11 cellular contexts compared by ENCODE assay signal in genomic region chr1:198359024-198359653, GRCh38.
DNase-seq lines count a peak whose midpoint lies in the region; ATAC-seq and TF ChIP-seq lines count a peak whose summit lies in the region.
"Had no signal": no experiment of that assay in that cellular context is flagged by ENCODE, and none has a peak within 500 bp of the region (broad histone marks: within the 10 kb centered on the region; RNA-seq: fewer than 3 reads in every experiment).

No MANE protein-coding gene starts in this region.

- no peaks in the 10 kb centered on the region for H3F3A ChIP-seq in DOHH2 (ENCODE audit: control insufficient read depth, insufficient read depth)

- ATAC-seq in GM21515 (IDR thresholded peaks at IDR 0.05; ENCODE audit: unreplicated experiment) (no peak), esophagus mucosa (no peak)

- DNase-seq in M059J (ENCODE audit: low read depth) (peak; percentile 12), coronary artery (ENCODE audit: low spot score) (no peak), nephron progenitor cell (no peak), middle frontal gyrus (ENCODE audit: extremely low spot score, low spot score) (no peak)
- DNase-seq in effector CD8-positive, alpha-beta T cell (lab: John Stamatoyannopoulos, UW): no peak
- DNase-seq: NCI-H2107 had no signal

- H3K4me3 ChIP-seq in DOHH2 (ENCODE audit: low read length) (no peak overlapping the region), coronary artery (no peak overlapping the region)

- H3K4me1 ChIP-seq in DOHH2 (ENCODE audit: control insufficient read depth, low read length): no peaks in the 10 kb centered on the region
- H3K4me1 ChIP-seq: parathyroid adenoma had no signal

- no peak overlapping the region for H3K4me3 Mint-ChIP-seq in nephron progenitor cell
- H3K4me3 Mint-ChIP-seq: activated naive CD4-positive, alpha-beta T cell treated with anti-CD3 and anti-CD28 coated beads, Interleukin-2, amount 50 U/mL, for 24 hours had no signal

- H3K4me1 Mint-ChIP-seq in nephron progenitor cell: peaks cover 16% of the 10 kb centered on the region
- H3K4me1 Mint-ChIP-seq: activated naive CD4-positive, alpha-beta T cell treated with anti-CD3 and anti-CD28 coated beads, Interleukin-2, amount 50 U/mL, for 24 hours had no signal

- H3K9me3 Mint-ChIP-seq in nephron progenitor cell: no peaks in the 10 kb centered on the region
- H3K9me3 Mint-ChIP-seq: activated naive CD4-positive, alpha-beta T cell treated with anti-CD3 and anti-CD28 coated beads, Interleukin-2, amount 50 U/mL, for 24 hours had no signal

- H3K36me3 ChIP-seq in DOHH2 (ENCODE audit: control insufficient read depth, low read length): no peaks in the 10 kb centered on the region

- no peaks in the 10 kb centered on the region for H4K20me1 ChIP-seq in DOHH2 (ENCODE audit: control insufficient read depth, insufficient read depth, low read depth, low read length)

- no peak overlapping the region for H3K4me2 ChIP-seq in DOHH2 (ENCODE audit: low read length)

- no peaks in the 10 kb centered on the region for H3K36me3 Mint-ChIP-seq in nephron progenitor cell (ENCODE audit: low read depth)
- H3K36me3 Mint-ChIP-seq: activated naive CD4-positive, alpha-beta T cell treated with anti-CD3 and anti-CD28 coated beads, Interleukin-2, amount 50 U/mL, for 24 hours had no signal

- no peaks in the 10 kb centered on the region for H3K79me2 ChIP-seq in DOHH2 (ENCODE audit: control insufficient read depth, low read length)
- H3K79me2 ChIP-seq: parathyroid adenoma had no signal

- H3K9me2 ChIP-seq in DOHH2 (replicated peaks; ENCODE audit: control insufficient read depth, low read length): no peaks in the 10 kb centered on the region

- no peaks in the 10 kb centered on the region for H3K27me3 ChIP-seq in DOHH2 (ENCODE audit: control insufficient read depth, low read length)

- H3K27ac ChIP-seq in DOHH2 (ENCODE audit: low read depth, low read length) (no peak overlapping the region), coronary artery (no peak overlapping the region)
- H3K27ac ChIP-seq: parathyroid adenoma had no signal

- H3K27me3 Mint-ChIP-seq in nephron progenitor cell (ENCODE audit: low read depth, poor library complexity): no peaks in the 10 kb centered on the region
- H3K27me3 Mint-ChIP-seq: activated naive CD4-positive, alpha-beta T cell treated with anti-CD3 and anti-CD28 coated beads, Interleukin-2, amount 50 U/mL, for 24 hours had no signal

- H3K9me3 ChIP-seq in DOHH2 (ENCODE audit: control insufficient read depth, insufficient read depth, low read length): no peaks in the 10 kb centered on the region

- TF ChIP-seq CTCF in DOHH2 (IDR thresholded peaks at IDR 0.05; ENCODE audit: low read depth, low read length, poor library complexity, severe bottlenecking): peak; percentile 71
- peak; percentile 39 for TF ChIP-seq CTCF in coronary artery (IDR thresholded peaks at IDR 0.05)
- peak; percentile 19 for TF ChIP-seq CTCF in nephron progenitor cell (IDR thresholded peaks at IDR 0.05)

- no peak overlapping the region for H3K27ac Mint-ChIP-seq in nephron progenitor cell
- H3K27ac Mint-ChIP-seq: activated naive CD4-positive, alpha-beta T cell treated with anti-CD3 and anti-CD28 coated beads, Interleukin-2, amount 50 U/mL, for 24 hours had no signal

Comparison
In these comparisons a context has a peak if more than half of its experiments do, and no peak if none do; other contexts are left out.
1. CTCF ChIP-seq: peak in every context shown above with its lines; median percentile 71 in DOHH2; 39 in coronary artery; 19 in nephron progenitor cell.